Comparison of ENCODE assay signal across 1 cellular context in the genomic region with DNA sequence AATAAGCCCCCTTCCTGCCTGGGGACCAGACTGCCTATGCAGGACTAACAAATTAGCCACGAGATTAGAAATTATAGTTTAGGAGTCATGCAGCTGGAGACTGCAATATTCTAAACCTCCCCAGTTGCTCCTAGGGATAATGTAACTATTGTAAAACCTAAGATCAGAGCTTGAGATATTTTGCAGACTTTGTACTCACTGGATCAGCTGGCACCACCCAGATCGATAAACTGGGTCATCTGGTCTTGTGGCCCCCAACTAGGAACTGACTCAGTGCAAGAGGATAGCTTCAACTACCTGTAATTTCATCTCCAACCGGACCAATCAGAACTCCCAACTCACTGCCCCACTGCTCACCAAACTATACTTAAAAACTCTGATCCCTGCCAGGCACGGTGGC.
TF ChIP-seq lines count a peak whose summit lies in the region.

No MANE protein-coding gene starts in this region.

TF ChIP-seq in HepG2, 621 proteins besides CTCF, POLR2A, EP300 and RAD21 (continued from another document):
- TF ChIP-seq, protein P1, sequence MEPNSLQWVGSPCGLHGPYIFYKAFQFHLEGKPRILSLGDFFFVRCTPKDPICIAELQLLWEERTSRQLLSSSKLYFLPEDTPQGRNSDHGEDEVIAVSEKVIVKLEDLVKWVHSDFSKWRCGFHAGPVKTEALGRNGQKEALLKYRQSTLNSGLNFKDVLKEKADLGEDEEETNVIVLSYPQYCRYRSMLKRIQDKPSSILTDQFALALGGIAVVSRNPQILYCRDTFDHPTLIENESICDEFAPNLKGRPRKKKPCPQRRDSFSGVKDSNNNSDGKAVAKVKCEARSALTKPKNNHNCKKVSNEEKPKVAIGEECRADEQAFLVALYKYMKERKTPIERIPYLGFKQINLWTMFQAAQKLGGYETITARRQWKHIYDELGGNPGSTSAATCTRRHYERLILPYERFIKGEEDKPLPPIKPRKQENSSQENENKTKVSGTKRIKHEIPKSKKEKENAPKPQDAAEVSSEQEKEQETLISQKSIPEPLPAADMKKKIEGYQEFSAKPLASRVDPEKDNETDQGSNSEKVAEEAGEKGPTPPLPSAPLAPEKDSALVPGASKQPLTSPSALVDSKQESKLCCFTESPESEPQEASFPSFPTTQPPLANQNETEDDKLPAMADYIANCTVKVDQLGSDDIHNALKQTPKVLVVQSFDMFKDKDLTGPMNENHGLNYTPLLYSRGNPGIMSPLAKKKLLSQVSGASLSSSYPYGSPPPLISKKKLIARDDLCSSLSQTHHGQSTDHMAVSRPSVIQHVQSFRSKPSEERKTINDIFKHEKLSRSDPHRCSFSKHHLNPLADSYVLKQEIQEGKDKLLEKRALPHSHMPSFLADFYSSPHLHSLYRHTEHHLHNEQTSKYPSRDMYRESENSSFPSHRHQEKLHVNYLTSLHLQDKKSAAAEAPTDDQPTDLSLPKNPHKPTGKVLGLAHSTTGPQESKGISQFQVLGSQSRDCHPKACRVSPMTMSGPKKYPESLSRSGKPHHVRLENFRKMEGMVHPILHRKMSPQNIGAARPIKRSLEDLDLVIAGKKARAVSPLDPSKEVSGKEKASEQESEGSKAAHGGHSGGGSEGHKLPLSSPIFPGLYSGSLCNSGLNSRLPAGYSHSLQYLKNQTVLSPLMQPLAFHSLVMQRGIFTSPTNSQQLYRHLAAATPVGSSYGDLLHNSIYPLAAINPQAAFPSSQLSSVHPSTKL (CRISPR knock-in tag; IDR thresholded peaks at IDR 0.05), result peak; percentile 43; the same call in 1 of the 2 replicates
- TF ChIP-seq SIN3A (IDR thresholded peaks at IDR 0.05; ENCODE audit: borderline replicate concordance, low read depth, low read length), result no peak
- no peak for TF ChIP-seq DNMT3B (CRISPR knock-in tag; conservative IDR thresholded peaks at IDR 0.05)
- TF ChIP-seq, protein P2, sequence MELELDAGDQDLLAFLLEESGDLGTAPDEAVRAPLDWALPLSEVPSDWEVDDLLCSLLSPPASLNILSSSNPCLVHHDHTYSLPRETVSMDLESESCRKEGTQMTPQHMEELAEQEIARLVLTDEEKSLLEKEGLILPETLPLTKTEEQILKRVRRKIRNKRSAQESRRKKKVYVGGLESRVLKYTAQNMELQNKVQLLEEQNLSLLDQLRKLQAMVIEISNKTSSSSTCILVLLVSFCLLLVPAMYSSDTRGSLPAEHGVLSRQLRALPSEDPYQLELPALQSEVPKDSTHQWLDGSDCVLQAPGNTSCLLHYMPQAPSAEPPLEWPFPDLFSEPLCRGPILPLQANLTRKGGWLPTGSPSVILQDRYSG (CRISPR knock-in tag; IDR thresholded peaks at IDR 0.05), result no peak
- peak; percentile 75 for TF ChIP-seq HNF4A (CRISPR knock-in tag; IDR thresholded peaks at IDR 0.05)
- no peak for TF ChIP-seq ZNF878 (CRISPR knock-in tag; IDR thresholded peaks at IDR 0.05)
- TF ChIP-seq HOXA7 (CRISPR knock-in tag; IDR thresholded peaks at IDR 0.05), result no peak
- no peak for TF ChIP-seq CHD4 (IDR thresholded peaks at IDR 0.05; ENCODE audit: borderline replicate concordance, low read length)
- TF ChIP-seq THYN1 (CRISPR knock-in tag; IDR thresholded peaks at IDR 0.05; ENCODE audit: borderline replicate concordance, low read depth), result no peak
- TF ChIP-seq ZMYM2 (CRISPR knock-in tag; IDR thresholded peaks at IDR 0.05), result 0 out of 2 replicates have a peak, but pooled peaks have one; percentile 20
- no peak for TF ChIP-seq ZSCAN12 (CRISPR knock-in tag; IDR thresholded peaks at IDR 0.05)
- no peak for TF ChIP-seq ZNF274 (CRISPR knock-in tag; IDR thresholded peaks at IDR 0.05)
- TF ChIP-seq ZNF335 (CRISPR knock-in tag; IDR thresholded peaks at IDR 0.05), result no peak
- TF ChIP-seq, protein P3, sequence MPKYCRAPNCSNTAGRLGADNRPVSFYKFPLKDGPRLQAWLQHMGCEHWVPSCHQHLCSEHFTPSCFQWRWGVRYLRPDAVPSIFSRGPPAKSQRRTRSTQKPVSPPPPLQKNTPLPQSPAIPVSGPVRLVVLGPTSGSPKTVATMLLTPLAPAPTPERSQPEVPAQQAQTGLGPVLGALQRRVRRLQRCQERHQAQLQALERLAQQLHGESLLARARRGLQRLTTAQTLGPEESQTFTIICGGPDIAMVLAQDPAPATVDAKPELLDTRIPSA (CRISPR knock-in tag; IDR thresholded peaks at IDR 0.05; ENCODE audit: borderline replicate concordance), result no peak
- no peak for TF ChIP-seq KLF6 (CRISPR knock-in tag; IDR thresholded peaks at IDR 0.05)
- TF ChIP-seq ZMAT3 (CRISPR knock-in tag; conservative IDR thresholded peaks at IDR 0.05), result no peak
- TF ChIP-seq NCOR1 (IDR thresholded peaks at IDR 0.05; ENCODE audit: borderline replicate concordance, low read length), result no peak
- TF ChIP-seq SMAD3 (CRISPR knock-in tag; IDR thresholded peaks at IDR 0.05), result no peak
- no peak for TF ChIP-seq NFYB (CRISPR knock-in tag; IDR thresholded peaks at IDR 0.05)
- TF ChIP-seq ATM (IDR thresholded peaks at IDR 0.05; ENCODE audit: borderline replicate concordance), result no peak
- TF ChIP-seq, protein P4, sequence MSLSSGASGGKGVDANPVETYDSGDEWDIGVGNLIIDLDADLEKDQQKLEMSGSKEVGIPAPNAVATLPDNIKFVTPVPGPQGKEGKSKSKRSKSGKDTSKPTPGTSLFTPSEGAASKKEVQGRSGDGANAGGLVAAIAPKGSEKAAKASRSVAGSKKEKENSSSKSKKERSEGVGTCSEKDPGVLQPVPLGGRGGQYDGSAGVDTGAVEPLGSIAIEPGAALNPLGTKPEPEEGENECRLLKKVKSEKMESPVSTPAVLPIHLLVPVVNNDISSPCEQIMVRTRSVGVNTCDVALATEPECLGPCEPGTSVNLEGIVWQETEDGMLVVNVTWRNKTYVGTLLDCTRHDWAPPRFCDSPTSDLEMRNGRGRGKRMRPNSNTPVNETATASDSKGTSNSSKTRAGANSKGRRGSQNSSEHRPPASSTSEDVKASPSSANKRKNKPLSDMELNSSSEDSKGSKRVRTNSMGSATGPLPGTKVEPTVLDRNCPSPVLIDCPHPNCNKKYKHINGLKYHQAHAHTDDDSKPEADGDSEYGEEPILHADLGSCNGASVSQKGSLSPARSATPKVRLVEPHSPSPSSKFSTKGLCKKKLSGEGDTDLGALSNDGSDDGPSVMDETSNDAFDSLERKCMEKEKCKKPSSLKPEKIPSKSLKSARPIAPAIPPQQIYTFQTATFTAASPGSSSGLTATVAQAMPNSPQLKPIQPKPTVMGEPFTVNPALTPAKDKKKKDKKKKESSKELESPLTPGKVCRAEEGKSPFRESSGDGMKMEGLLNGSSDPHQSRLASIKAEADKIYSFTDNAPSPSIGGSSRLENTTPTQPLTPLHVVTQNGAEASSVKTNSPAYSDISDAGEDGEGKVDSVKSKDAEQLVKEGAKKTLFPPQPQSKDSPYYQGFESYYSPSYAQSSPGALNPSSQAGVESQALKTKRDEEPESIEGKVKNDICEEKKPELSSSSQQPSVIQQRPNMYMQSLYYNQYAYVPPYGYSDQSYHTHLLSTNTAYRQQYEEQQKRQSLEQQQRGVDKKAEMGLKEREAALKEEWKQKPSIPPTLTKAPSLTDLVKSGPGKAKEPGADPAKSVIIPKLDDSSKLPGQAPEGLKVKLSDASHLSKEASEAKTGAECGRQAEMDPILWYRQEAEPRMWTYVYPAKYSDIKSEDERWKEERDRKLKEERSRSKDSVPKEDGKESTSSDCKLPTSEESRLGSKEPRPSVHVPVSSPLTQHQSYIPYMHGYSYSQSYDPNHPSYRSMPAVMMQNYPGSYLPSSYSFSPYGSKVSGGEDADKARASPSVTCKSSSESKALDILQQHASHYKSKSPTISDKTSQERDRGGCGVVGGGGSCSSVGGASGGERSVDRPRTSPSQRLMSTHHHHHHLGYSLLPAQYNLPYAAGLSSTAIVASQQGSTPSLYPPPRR (CRISPR knock-in tag; IDR thresholded peaks at IDR 0.05; ENCODE audit: borderline replicate concordance), result no peak
- TF ChIP-seq POGZ (CRISPR knock-in tag; IDR thresholded peaks at IDR 0.05), result peak; percentile 71; the same call in 1 of the 2 replicates
- peak; percentile 76 for TF ChIP-seq HNF4G (IDR thresholded peaks at IDR 0.05; ENCODE audit: borderline replicate concordance, low read depth, low read length)
- no peak for TF ChIP-seq HNF4G (CRISPR knock-in tag; IDR thresholded peaks at IDR 0.05; ENCODE audit: borderline replicate concordance, low read depth)
- TF ChIP-seq, protein P5, sequence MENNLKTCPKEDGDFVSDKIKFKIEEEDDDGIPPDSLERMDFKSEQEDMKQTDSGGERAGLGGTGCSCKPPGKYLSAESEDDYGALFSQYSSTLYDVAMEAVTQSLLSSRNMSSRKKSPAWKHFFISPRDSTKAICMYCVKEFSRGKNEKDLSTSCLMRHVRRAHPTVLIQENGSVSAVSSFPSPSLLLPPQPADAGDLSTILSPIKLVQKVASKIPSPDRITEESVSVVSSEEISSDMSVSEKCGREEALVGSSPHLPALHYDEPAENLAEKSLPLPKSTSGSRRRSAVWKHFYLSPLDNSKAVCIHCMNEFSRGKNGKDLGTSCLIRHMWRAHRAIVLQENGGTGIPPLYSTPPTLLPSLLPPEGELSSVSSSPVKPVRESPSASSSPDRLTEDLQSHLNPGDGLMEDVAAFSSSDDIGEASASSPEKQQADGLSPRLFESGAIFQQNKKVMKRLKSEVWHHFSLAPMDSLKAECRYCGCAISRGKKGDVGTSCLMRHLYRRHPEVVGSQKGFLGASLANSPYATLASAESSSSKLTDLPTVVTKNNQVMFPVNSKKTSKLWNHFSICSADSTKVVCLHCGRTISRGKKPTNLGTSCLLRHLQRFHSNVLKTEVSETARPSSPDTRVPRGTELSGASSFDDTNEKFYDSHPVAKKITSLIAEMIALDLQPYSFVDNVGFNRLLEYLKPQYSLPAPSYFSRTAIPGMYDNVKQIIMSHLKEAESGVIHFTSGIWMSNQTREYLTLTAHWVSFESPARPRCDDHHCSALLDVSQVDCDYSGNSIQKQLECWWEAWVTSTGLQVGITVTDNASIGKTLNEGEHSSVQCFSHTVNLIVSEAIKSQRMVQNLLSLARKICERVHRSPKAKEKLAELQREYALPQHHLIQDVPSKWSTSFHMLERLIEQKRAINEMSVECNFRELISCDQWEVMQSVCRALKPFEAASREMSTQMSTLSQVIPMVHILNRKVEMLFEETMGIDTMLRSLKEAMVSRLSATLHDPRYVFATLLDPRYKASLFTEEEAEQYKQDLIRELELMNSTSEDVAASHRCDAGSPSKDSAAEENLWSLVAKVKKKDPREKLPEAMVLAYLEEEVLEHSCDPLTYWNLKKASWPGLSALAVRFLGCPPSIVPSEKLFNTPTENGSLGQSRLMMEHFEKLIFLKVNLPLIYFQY (CRISPR knock-in tag; IDR thresholded peaks at IDR 0.05; ENCODE audit: borderline replicate concordance), result peak; percentile 64; the same call in 1 of the 2 replicates
- no peak for TF ChIP-seq ZNF552 (CRISPR knock-in tag; IDR thresholded peaks at IDR 0.05; ENCODE audit: borderline replicate concordance)
- TF ChIP-seq ZNF781 (CRISPR knock-in tag; IDR thresholded peaks at IDR 0.05; ENCODE audit: borderline replicate concordance, not compliant biosample characterization), result no peak
- TF ChIP-seq SOX6 (IDR thresholded peaks at IDR 0.05), result no peak
- TF ChIP-seq SOX6 (CRISPR knock-in tag; IDR thresholded peaks at IDR 0.05), result peak; percentile 40
